In genomic region chr2:165114345-165114943, GRCh38 we compare ENCODE assay signal across 12 cellular contexts.
A peak's percentile ranks its signal among the peaks of the same experiment; 100 is the strongest.
DNase-seq lines count a peak whose midpoint lies in the region; ATAC-seq and TF ChIP-seq lines count a peak whose summit lies in the region.
"Had no signal": no experiment of that assay in that cellular context is flagged by ENCODE, and none has a peak within 500 bp of the region (broad histone marks: within the 10 kb centered on the region; RNA-seq: fewer than 3 reads in every experiment).

No MANE protein-coding gene starts in this region.

- H3K4me3 ChIP-seq in SJCRH30 (no peak overlapping the region; the same call in 1 of the 2 replicates), ovary (no peak overlapping the region)

- TF ChIP-seq POLR2A in ovary (IDR thresholded peaks at IDR 0.05): no peak

- TF ChIP-seq EP300 in ovary (IDR thresholded peaks at IDR 0.05): no peak

- intact Hi-C loops in ovary (cut with DNase I): no loop called here

- H3K27me3 ChIP-seq in SJCRH30 (no peaks in the 10 kb centered on the region), ovary (no peaks in the 10 kb centered on the region)

- no peak overlapping the region; the same call in 1 of the 2 replicates for H3K4me3 Mint-ChIP-seq in HFFc6
- H3K4me3 Mint-ChIP-seq: activated T-cell treated with anti-CD3 and anti-CD28 coated beads, Interleukin-2, amount 50 U/mL, for 4 hours had no signal

- H3K27ac ChIP-seq in SJCRH30 (peak overlapping the region; percentile 69), ovary (no peak overlapping the region)

- H3K36me3 Mint-ChIP-seq in HFFc6 (ENCODE audit: low read depth): no peaks in the 10 kb centered on the region

- no peak for ATAC-seq in GM18873 (IDR thresholded peaks at IDR 0.05; ENCODE audit: low FRiP score, unreplicated experiment)
- ATAC-seq: activated T-cell treated with anti-CD3 and anti-CD28 coated beads, Interleukin-2, amount 50 U/mL, for 4 hours had no signal

- H3K4me1 ChIP-seq in SJCRH30 (peaks cover 45% of the 10 kb centered on the region), ovary (ENCODE audit: insufficient read depth) (no peaks in the 10 kb centered on the region)

- no peaks in the 10 kb centered on the region for H3K36me3 ChIP-seq in SJCRH30
- no peaks in the 10 kb centered on the region for H3K36me3 ChIP-seq in ovary

- TF ChIP-seq CTCF in HFFc6 (IDR thresholded peaks at IDR 0.05): no peak
- TF ChIP-seq CTCF in ovary (IDR thresholded peaks at IDR 0.05): no peak

- DNase-seq in HCEC 1CT (peak; percentile 63), SJCRH30 (peak; percentile 19 to 48), fibroblast of peridontal ligament (ENCODE audit: extremely low read depth) (peak; percentile 27), retina (peak; percentile 25), HFFc6 (no peak), ovary (no peak)
- no peak for DNase-seq in stimulated activated CD8-positive, alpha-beta memory T cell treated with anti-CD3 and anti-CD28 coated beads, Interleukin-4, amount 100 ng/mL, for 48 hours
- DNase-seq: activated T-cell treated with anti-CD3 and anti-CD28 coated beads, Interleukin-2, amount 50 U/mL, for 4 hours; DND-41; effector CD4-positive, alpha-beta T cell; NCI-H345 had no signal

- WGBS in ovary, 3 donors: 57 to 64% (median 61%) methylated on average over 4 of the region's 4 CpGs

- peaks cover 17% of the 10 kb centered on the region for H3K4me1 Mint-ChIP-seq in HFFc6 (ENCODE audit: low read depth)

- no peaks in the 10 kb centered on the region for H3K27me3 Mint-ChIP-seq in HFFc6 (ENCODE audit: insufficient read depth)

- H3K9me3 ChIP-seq in SJCRH30 (replicated peaks) (no peaks in the 10 kb centered on the region), ovary (no peaks in the 10 kb centered on the region)

- H3K9me3 Mint-ChIP-seq in HFFc6: no peaks in the 10 kb centered on the region
- H3K9me3 Mint-ChIP-seq: activated T-cell treated with anti-CD3 and anti-CD28 coated beads, Interleukin-2, amount 50 U/mL, for 4 hours had no signal

- no peak overlapping the region for H3K27ac Mint-ChIP-seq in HFFc6

Comparison
In these comparisons a context has a peak if more than half of its experiments do, and no peak if none do; other contexts are left out.
1. DNase-seq: peak in HCEC 1CT (single experiment), SJCRH30 (2 of 2), fibroblast of peridontal ligament (single experiment) and retina (single experiment); none in stimulated activated CD8-positive, alpha-beta memory T cell treated with anti-CD3 and anti-CD28 coated beads, Interleukin-4, amount 100 ng/mL, for 48 hours (single experiment), HFFc6 (single experiment) and ovary (0 of 5).